In genomic region chr17:7817643-7817964, GRCh38 we compare ENCODE assay signal across 1 cellular context.
TF ChIP-seq lines count a peak whose summit lies in the region.

No MANE protein-coding gene starts in this region.

TF ChIP-seq in WTC11, 78 proteins besides CTCF, POLR2A, EP300 and RAD21 (continued from another document):
- TF ChIP-seq, protein P1, sequence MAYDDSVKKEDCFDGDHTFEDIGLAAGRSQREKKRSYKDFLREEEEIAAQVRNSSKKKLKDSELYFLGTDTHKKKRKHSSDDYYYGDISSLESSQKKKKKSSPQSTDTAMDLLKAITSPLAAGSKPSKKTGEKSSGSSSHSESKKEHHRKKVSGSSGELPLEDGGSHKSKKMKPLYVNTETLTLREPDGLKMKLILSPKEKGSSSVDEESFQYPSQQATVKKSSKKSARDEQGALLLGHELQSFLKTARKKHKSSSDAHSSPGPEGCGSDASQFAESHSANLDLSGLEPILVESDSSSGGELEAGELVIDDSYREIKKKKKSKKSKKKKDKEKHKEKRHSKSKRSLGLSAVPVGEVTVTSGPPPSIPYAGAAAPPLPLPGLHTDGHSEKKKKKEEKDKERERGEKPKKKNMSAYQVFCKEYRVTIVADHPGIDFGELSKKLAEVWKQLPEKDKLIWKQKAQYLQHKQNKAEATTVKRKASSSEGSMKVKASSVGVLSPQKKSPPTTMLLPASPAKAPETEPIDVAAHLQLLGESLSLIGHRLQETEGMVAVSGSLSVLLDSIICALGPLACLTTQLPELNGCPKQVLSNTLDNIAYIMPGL (CRISPR knock-in tag; IDR thresholded peaks at IDR 0.05), result no peak
- TF ChIP-seq, protein P2, sequence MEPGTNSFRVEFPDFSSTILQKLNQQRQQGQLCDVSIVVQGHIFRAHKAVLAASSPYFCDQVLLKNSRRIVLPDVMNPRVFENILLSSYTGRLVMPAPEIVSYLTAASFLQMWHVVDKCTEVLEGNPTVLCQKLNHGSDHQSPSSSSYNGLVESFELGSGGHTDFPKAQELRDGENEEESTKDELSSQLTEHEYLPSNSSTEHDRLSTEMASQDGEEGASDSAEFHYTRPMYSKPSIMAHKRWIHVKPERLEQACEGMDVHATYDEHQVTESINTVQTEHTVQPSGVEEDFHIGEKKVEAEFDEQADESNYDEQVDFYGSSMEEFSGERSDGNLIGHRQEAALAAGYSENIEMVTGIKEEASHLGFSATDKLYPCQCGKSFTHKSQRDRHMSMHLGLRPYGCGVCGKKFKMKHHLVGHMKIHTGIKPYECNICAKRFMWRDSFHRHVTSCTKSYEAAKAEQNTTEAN (CRISPR knock-in tag; IDR thresholded peaks at IDR 0.05), result no peak
- TF ChIP-seq ZNF423 (CRISPR knock-in tag; IDR thresholded peaks at IDR 0.05) (no peak), IRF2 (CRISPR knock-in tag; IDR thresholded peaks at IDR 0.05; ENCODE audit: borderline replicate concordance, low read depth) (no peak), ZNF671 (CRISPR knock-in tag; IDR thresholded peaks at IDR 0.05) (no peak), NR3C1 (CRISPR knock-in tag; conservative IDR thresholded peaks at IDR 0.05; ENCODE audit: low read depth) (no peak), CREB1 (CRISPR knock-in tag; IDR thresholded peaks at IDR 0.05) (no peak), GTF2I (CRISPR knock-in tag; conservative IDR thresholded peaks at IDR 0.05) (no peak), ZNF396 (CRISPR knock-in tag; IDR thresholded peaks at IDR 0.05; ENCODE audit: borderline replicate concordance) (no peak), ATF6 (CRISPR knock-in tag; IDR thresholded peaks at IDR 0.05) (no peak), NR1H2 (CRISPR knock-in tag; IDR thresholded peaks at IDR 0.05) (no peak), HMGA2 (CRISPR knock-in tag; IDR thresholded peaks at IDR 0.05) (no peak)
- TF ChIP-seq, protein P3, sequence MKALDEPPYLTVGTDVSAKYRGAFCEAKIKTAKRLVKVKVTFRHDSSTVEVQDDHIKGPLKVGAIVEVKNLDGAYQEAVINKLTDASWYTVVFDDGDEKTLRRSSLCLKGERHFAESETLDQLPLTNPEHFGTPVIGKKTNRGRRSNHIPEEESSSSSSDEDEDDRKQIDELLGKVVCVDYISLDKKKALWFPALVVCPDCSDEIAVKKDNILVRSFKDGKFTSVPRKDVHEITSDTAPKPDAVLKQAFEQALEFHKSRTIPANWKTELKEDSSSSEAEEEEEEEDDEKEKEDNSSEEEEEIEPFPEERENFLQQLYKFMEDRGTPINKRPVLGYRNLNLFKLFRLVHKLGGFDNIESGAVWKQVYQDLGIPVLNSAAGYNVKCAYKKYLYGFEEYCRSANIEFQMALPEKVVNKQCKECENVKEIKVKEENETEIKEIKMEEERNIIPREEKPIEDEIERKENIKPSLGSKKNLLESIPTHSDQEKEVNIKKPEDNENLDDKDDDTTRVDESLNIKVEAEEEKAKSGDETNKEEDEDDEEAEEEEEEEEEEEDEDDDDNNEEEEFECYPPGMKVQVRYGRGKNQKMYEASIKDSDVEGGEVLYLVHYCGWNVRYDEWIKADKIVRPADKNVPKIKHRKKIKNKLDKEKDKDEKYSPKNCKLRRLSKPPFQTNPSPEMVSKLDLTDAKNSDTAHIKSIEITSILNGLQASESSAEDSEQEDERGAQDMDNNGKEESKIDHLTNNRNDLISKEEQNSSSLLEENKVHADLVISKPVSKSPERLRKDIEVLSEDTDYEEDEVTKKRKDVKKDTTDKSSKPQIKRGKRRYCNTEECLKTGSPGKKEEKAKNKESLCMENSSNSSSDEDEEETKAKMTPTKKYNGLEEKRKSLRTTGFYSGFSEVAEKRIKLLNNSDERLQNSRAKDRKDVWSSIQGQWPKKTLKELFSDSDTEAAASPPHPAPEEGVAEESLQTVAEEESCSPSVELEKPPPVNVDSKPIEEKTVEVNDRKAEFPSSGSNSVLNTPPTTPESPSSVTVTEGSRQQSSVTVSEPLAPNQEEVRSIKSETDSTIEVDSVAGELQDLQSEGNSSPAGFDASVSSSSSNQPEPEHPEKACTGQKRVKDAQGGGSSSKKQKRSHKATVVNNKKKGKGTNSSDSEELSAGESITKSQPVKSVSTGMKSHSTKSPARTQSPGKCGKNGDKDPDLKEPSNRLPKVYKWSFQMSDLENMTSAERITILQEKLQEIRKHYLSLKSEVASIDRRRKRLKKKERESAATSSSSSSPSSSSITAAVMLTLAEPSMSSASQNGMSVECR (CRISPR knock-in tag; IDR thresholded peaks at IDR 0.05; ENCODE audit: borderline replicate concordance), result no peak
- TF ChIP-seq, protein P4, sequence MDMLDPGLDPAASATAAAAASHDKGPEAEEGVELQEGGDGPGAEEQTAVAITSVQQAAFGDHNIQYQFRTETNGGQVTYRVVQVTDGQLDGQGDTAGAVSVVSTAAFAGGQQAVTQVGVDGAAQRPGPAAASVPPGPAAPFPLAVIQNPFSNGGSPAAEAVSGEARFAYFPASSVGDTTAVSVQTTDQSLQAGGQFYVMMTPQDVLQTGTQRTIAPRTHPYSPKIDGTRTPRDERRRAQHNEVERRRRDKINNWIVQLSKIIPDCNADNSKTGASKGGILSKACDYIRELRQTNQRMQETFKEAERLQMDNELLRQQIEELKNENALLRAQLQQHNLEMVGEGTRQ (CRISPR knock-in tag; IDR thresholded peaks at IDR 0.05), result no peak
- TF ChIP-seq, protein P5, sequence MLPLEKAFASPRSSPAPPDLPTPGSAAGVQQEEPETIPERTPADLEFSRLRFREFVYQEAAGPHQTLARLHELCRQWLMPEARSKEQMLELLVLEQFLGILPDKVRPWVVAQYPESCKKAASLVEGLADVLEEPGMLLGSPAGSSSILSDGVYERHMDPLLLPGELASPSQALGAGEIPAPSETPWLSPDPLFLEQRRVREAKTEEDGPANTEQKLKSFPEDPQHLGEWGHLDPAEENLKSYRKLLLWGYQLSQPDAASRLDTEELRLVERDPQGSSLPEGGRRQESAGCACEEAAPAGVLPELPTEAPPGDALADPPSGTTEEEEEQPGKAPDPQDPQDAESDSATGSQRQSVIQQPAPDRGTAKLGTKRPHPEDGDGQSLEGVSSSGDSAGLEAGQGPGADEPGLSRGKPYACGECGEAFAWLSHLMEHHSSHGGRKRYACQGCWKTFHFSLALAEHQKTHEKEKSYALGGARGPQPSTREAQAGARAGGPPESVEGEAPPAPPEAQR (CRISPR knock-in tag; IDR thresholded peaks at IDR 0.05), result no peak
